Comparison of ENCODE assay signal across 12 cellular contexts in genomic region chr20:37520417-37520751, GRCh38. TPM values are rescaled to one million over a fixed set of nuclear protein-coding genes. Genes with fewer than 3 reads are reported as not detected.
A peak's percentile ranks its signal among the peaks of the same experiment; 100 is the strongest.
DNase-seq lines count a peak whose midpoint lies in the region; ATAC-seq and TF ChIP-seq lines count a peak whose summit lies in the region.
"Had no signal": no experiment of that assay in that cellular context is flagged by ENCODE, and none has a peak within 500 bp of the region (broad histone marks: within the 10 kb centered on the region; RNA-seq: fewer than 3 reads in every experiment).

No MANE protein-coding gene starts in this region.

- H3K9me3 ChIP-seq in CD8-positive, alpha-beta memory T cell (ENCODE audit: low read length): no peaks in the 10 kb centered on the region
- H3K9me3 ChIP-seq in endodermal cell (ENCODE audit: control insufficient read depth, low read length): no peaks in the 10 kb centered on the region
- H3K9me3 ChIP-seq: right atrium auricular region, testis had no signal

- WGBS in endodermal cell (ENCODE audit: insufficient coverage in 1 of 2, insufficient read length in 1 of 2), 2 experiments: 77 to 87% methylated on average over 15 to 18 of the region's 18 CpGs

- peaks cover 0 to 3% of the 10 kb centered on the region in 2 donors for H3K27me3 Mint-ChIP-seq in CD8-positive, alpha-beta memory T cell
- H3K27me3 Mint-ChIP-seq in IgD-negative memory B cell (no peaks in the 10 kb centered on the region), endodermal cell (ENCODE audit: insufficient read depth) (peaks cover 8% of the 10 kb centered on the region), neural crest cell (ENCODE audit: low read depth) (peaks cover 16% of the 10 kb centered on the region)

- TF ChIP-seq CTCF in endodermal cell (conservative IDR thresholded peaks at IDR 0.05) (no peak), neural crest cell (conservative IDR thresholded peaks at IDR 0.05) (no peak)

- peaks cover 17% of the 10 kb centered on the region for H3K4me1 ChIP-seq in CD8-positive, alpha-beta memory T cell (ENCODE audit: insufficient read depth, low read length)
- H3K4me1 ChIP-seq in endodermal cell (ENCODE audit: control insufficient read depth, insufficient read depth, low read length): peaks cover 11% of the 10 kb centered on the region

- H3K27ac ChIP-seq in CD8-positive, alpha-beta memory T cell (ENCODE audit: low read depth, low read length): no peak overlapping the region
- H3K27ac ChIP-seq in endodermal cell (ENCODE audit: low read depth, low read length): no peak overlapping the region
- H3K27ac ChIP-seq: testis had no signal

- peaks cover 5 to 58% (median 15%) of the 10 kb centered on the region in 3 donors for H3K36me3 Mint-ChIP-seq in CD8-positive, alpha-beta memory T cell
- peaks cover 6% of the 10 kb centered on the region for H3K36me3 Mint-ChIP-seq in IgD-negative memory B cell
- H3K36me3 Mint-ChIP-seq in endodermal cell (ENCODE audit: low read depth): peaks cover 55% of the 10 kb centered on the region
- peaks cover 30% of the 10 kb centered on the region for H3K36me3 Mint-ChIP-seq in neural crest cell (ENCODE audit: low read depth)

- H3K4me3 ChIP-seq in CD8-positive, alpha-beta memory T cell (ENCODE audit: low read length): no peak overlapping the region
- H3K4me3 ChIP-seq in endodermal cell (ENCODE audit: low read length): no peak overlapping the region
- H3K4me3 ChIP-seq: lung had no signal

- H3K9me3 Mint-ChIP-seq in CD8-positive, alpha-beta memory T cell: no peaks in the 10 kb centered on the region
- H3K9me3 Mint-ChIP-seq in IgD-negative memory B cell (no peaks in the 10 kb centered on the region), endodermal cell (no peaks in the 10 kb centered on the region), neural crest cell (no peaks in the 10 kb centered on the region)

- no peak overlapping the region for H3K27ac Mint-ChIP-seq in CD8-positive, alpha-beta memory T cell
- H3K27ac Mint-ChIP-seq in IgD-negative memory B cell: peak overlapping the region in 1 of 3 donors; percentile 32
- H3K27ac Mint-ChIP-seq in endodermal cell: peak overlapping the region; percentile 81
- H3K27ac Mint-ChIP-seq in neural crest cell (ENCODE audit: unreplicated experiment): no peak overlapping the region

- POLR2A ChIA-PET in CD8-positive, alpha-beta memory T cell (lab: Charles Lee): interaction anchor here (0.6 kb wide), 1 partner anchor 421 kb away, joined by 10 read pairs; no protein-coding TSS in a partner anchor

- H3K4me1 Mint-ChIP-seq in CD8-positive, alpha-beta memory T cell: peaks cover 47 to 84% (median 52%) of the 10 kb centered on the region in 3 donors
- peaks cover 7 to 35% (median 21%) of the 10 kb centered on the region in 3 donors for H3K4me1 Mint-ChIP-seq in IgD-negative memory B cell
- peaks cover 52% of the 10 kb centered on the region for H3K4me1 Mint-ChIP-seq in endodermal cell
- peaks cover 66% of the 10 kb centered on the region for H3K4me1 Mint-ChIP-seq in neural crest cell

- H3K9ac ChIP-seq in endodermal cell (ENCODE audit: extremely low read depth, low read length, poor library complexity, severe bottlenecking): no peak overlapping the region

- H3K27me3 ChIP-seq in CD8-positive, alpha-beta memory T cell (ENCODE audit: insufficient read depth, low read length, poor library complexity, severe bottlenecking): no peaks in the 10 kb centered on the region
- no peaks in the 10 kb centered on the region for H3K27me3 ChIP-seq in endodermal cell (ENCODE audit: control insufficient read depth, insufficient read depth, low read length, poor library complexity, severe bottlenecking)
- H3K27me3 ChIP-seq: right atrium auricular region, testis had no signal

- CTCF ChIA-PET in CD8-positive, alpha-beta memory T cell (lab: Charles Lee): no interaction called here

- H3K36me3 ChIP-seq in CD8-positive, alpha-beta memory T cell (ENCODE audit: insufficient read depth, low read length): no peaks in the 10 kb centered on the region
- peaks cover 44% of the 10 kb centered on the region for H3K36me3 ChIP-seq in endodermal cell (ENCODE audit: control insufficient read depth, insufficient read depth, low read length)

- no peak for DNase-seq in CD8-positive, alpha-beta memory T cell
- DNase-seq in endodermal cell (no peak), neural crest cell (ENCODE audit: low read depth, low spot score) (no peak), NCI-H2227 (lab: John Stamatoyannopoulos, UW; ENCODE audit: unreplicated experiment) (no peak), EL (no peak)

- no peak for ATAC-seq in GM19467 (IDR thresholded peaks at IDR 0.05; ENCODE audit: unreplicated experiment)
- ATAC-seq in GM18907 (IDR thresholded peaks at IDR 0.05; ENCODE audit: unreplicated experiment): no peak

- peak overlapping the region in 6 of 7 donors; percentile 41 to 67 (median 54) for H3K4me3 Mint-ChIP-seq in CD8-positive, alpha-beta memory T cell
- peak overlapping the region in 3 of 4 donors; percentile 62 to 70 (median 65) for H3K4me3 Mint-ChIP-seq in IgD-negative memory B cell
- peak overlapping the region; percentile 71 for H3K4me3 Mint-ChIP-seq in endodermal cell
- peak overlapping the region; percentile 92 for H3K4me3 Mint-ChIP-seq in neural crest cell

RNA-seq across cellular contexts. Expression of gene NNAT, which starts 0.7 kb away (rescaled TPM):
- under 1 TPM in 1 of 2 experiments, not detected in 1; 0.33 TPM for total RNA-seq in CD8-positive, alpha-beta memory T cell
- polyA plus RNA-seq in CD8-positive, alpha-beta memory T cell: not detected
- not detected for polyA plus RNA-seq in IgD-negative memory B cell
- total RNA-seq in endodermal cell (10 to 100 TPM; 16.8 to 27.3 TPM), neural crest cell (113 and 119 TPM in 2 replicates)
- 413 TPM for polyA plus RNA-seq in endodermal cell (2013, experiment 1 of 2)
- 384 TPM for polyA plus RNA-seq in endodermal cell (2013, experiment 2 of 2)
- total RNA-seq: T-helper 1 cell treated with Interleukin-12 subunit alpha and Interleukin-12 subunit beta and Interleukin-4 antibody, amounts not matched to agents 30 ng/mL and 1 ng/mL, for 36 hours had no signal

RNA-seq across cellular contexts. Expression of gene BLCAP, which starts 7.3 kb away (rescaled TPM):
- total RNA-seq in CD8-positive, alpha-beta memory T cell: 10 to 100 TPM; 37.5 to 40.9 TPM
- 74.7 TPM for polyA plus RNA-seq in CD8-positive, alpha-beta memory T cell
- polyA plus RNA-seq in IgD-negative memory B cell: 112 TPM
- total RNA-seq in endodermal cell (10 to 100 TPM; 32.5 to 56.5 TPM), neural crest cell (43.2 and 44.2 TPM in 2 replicates)
- polyA plus RNA-seq in endodermal cell (2013, experiment 1 of 2): 51.9 TPM
- polyA plus RNA-seq in endodermal cell (2013, experiment 2 of 2): 45.0 TPM

Comparison
In these comparisons a context has a peak if more than half of its experiments do, and no peak if none do; other contexts are left out.
1. RNA of gene NNAT, which starts 0.7 kb away (total RNA-seq): 113 to 119 TPM in neural crest cell and 16.8 to 27.3 TPM in endodermal cell; 0.33 TPM in CD8-positive, alpha-beta memory T cell; every median in the first group is over 10 times any median in the second.
2. Peak in every context shown above with its lines, with median percentiles within 50 percentile points of each other: H3K4me3 Mint-ChIP-seq.